8 cellular contexts compared by ENCODE assay signal in genomic region chr19:17873661-17874422, GRCh38. TPM values are rescaled to one million over a fixed set of nuclear protein-coding genes. Genes with fewer than 3 reads are reported as not detected.
DNase-seq lines count a peak whose midpoint lies in the region; ATAC-seq and TF ChIP-seq lines count a peak whose summit lies in the region.

No MANE protein-coding gene starts in this region.

- no peaks in the 10 kb centered on the region for H3K36me3 ChIP-seq in GM06990 (ENCODE audit: control insufficient read depth, insufficient read depth, low read length)

- DNase-seq in GM06990 (ENCODE audit: extremely low read depth, insufficient read length) (peak; percentile 79), NCI-H1930 (lab: John Stamatoyannopoulos, UW) (peak; percentile 25 to 45), epithelial cell of esophagus (ENCODE audit: low read depth) (peak; percentile 60), EL (no peak)
- peak; percentile 75 for DNase-seq in activated CD4-positive, alpha-beta memory T cell treated with anti-CD3 and anti-CD28 coated beads, Interleukin-2, amount 10 ng/mL, durations not matched to agents 7 days and 5 days
- peak; percentile 50 to 71 for DNase-seq in stimulated activated CD4-positive, alpha-beta T cell treated with anti-CD3 and anti-CD28 coated beads, Interleukin-1b, Interleukin-23, amount 100 ng/mL, for 4 hours (ENCODE audit: low read depth in 2 of 2)

- no peaks in the 10 kb centered on the region; the same call in 1 of the 2 replicates for H3K27me3 ChIP-seq in GM06990 (replicated peaks; ENCODE audit: control insufficient read depth, insufficient read depth, low read length)

- no peaks in the 10 kb centered on the region for H3K27me3 Mint-ChIP-seq in activated CD4-positive, alpha-beta memory T cell treated with anti-CD3 and anti-CD28 coated beads, Interleukin-2, amount 10 ng/mL, durations not matched to agents 7 days and 5 days

- CTCF ChIA-PET in activated CD4-positive, alpha-beta memory T cell treated with anti-CD3 and anti-CD28 coated beads, Interleukin-2, amount 10 ng/mL, durations not matched to agents 7 days and 5 days (lab: Charles Lee) = interaction anchor here (0.8 to 1.0 kb wide), 2 partner anchors 14 to 15 kb away, joined by 3 to 4 read pairs; partner anchors contain the start of gene RPL18A

- TF ChIP-seq CTCF in GM06990 (IDR thresholded peaks at IDR 0.05; ENCODE audit: insufficient read depth, low read length, poor library complexity, severe bottlenecking) = no peak
- no peak for TF ChIP-seq CTCF in epithelial cell of esophagus (IDR thresholded peaks at IDR 0.05; ENCODE audit: insufficient read depth, low read depth, low read length, missing control alignments)

- H3K4me1 Mint-ChIP-seq in activated CD4-positive, alpha-beta memory T cell treated with anti-CD3 and anti-CD28 coated beads, Interleukin-2, amount 10 ng/mL, durations not matched to agents 7 days and 5 days = peaks cover 27% of the 10 kb centered on the region

- H3K4me3 ChIP-seq in GM06990 (replicated peaks; ENCODE audit: low read depth, low read length) (peak overlapping the region; percentile 49), epithelial cell of esophagus (ENCODE audit: low read length) (no peak overlapping the region)

- H3K4me3 Mint-ChIP-seq in activated CD4-positive, alpha-beta memory T cell treated with anti-CD3 and anti-CD28 coated beads, Interleukin-2, amount 10 ng/mL, durations not matched to agents 7 days and 5 days = peak overlapping the region; percentile 89

- H3K9me3 Mint-ChIP-seq in activated CD4-positive, alpha-beta memory T cell treated with anti-CD3 and anti-CD28 coated beads, Interleukin-2, amount 10 ng/mL, durations not matched to agents 7 days and 5 days = no peaks in the 10 kb centered on the region

- H3K36me3 Mint-ChIP-seq in activated CD4-positive, alpha-beta memory T cell treated with anti-CD3 and anti-CD28 coated beads, Interleukin-2, amount 10 ng/mL, durations not matched to agents 7 days and 5 days (ENCODE audit: low read depth) = peaks cover 3% of the 10 kb centered on the region

- no peak for ATAC-seq in HG03095 (IDR thresholded peaks at IDR 0.05; ENCODE audit: unreplicated experiment)
- ATAC-seq in HG03097 (IDR thresholded peaks at IDR 0.05; ENCODE audit: low FRiP score, unreplicated experiment) = no peak

- POLR2A ChIA-PET in activated CD4-positive, alpha-beta memory T cell treated with anti-CD3 and anti-CD28 coated beads, Interleukin-2, amount 10 ng/mL, durations not matched to agents 7 days and 5 days (lab: Charles Lee) = interaction anchor here (1.0 to 4.8 kb wide), 3 partner anchors 11 to 59 kb away, joined by 6 to 77 read pairs (median 11); partner anchors contain the start of genes CCDC124 and RPL18A

- no peak overlapping the region for H3K27ac Mint-ChIP-seq in activated CD4-positive, alpha-beta memory T cell treated with anti-CD3 and anti-CD28 coated beads, Interleukin-2, amount 10 ng/mL, durations not matched to agents 7 days and 5 days

RNA-seq across cellular contexts. Expression of gene SLC5A5, which starts 2.1 kb away (rescaled TPM):
- total RNA-seq in activated CD4-positive, alpha-beta memory T cell treated with anti-CD3 and anti-CD28 coated beads, Interleukin-2, amount 10 ng/mL, durations not matched to agents 7 days and 5 days = 1 to 10 TPM; 1.7 to 2.0 TPM

RNA-seq across cellular contexts. Expression of gene RPL18A, which starts 14.1 kb away (rescaled TPM):
- total RNA-seq in activated CD4-positive, alpha-beta memory T cell treated with anti-CD3 and anti-CD28 coated beads, Interleukin-2, amount 10 ng/mL, durations not matched to agents 7 days and 5 days = 1,000 to 10,000 TPM; 2,013 to 2,059 TPM

RNA-seq across cellular contexts. Expression of gene JAK3, which starts 26.1 kb away (rescaled TPM):
- total RNA-seq in activated CD4-positive, alpha-beta memory T cell treated with anti-CD3 and anti-CD28 coated beads, Interleukin-2, amount 10 ng/mL, durations not matched to agents 7 days and 5 days = 100 to 1,000 TPM; 233 to 237 TPM

RNA-seq across cellular contexts. Expression of gene INSL3, which starts 52.5 kb away (rescaled TPM):
- total RNA-seq in activated CD4-positive, alpha-beta memory T cell treated with anti-CD3 and anti-CD28 coated beads, Interleukin-2, amount 10 ng/mL, durations not matched to agents 7 days and 5 days = 1 to 10 TPM; 7.9 to 9.0 TPM

RNA-seq across cellular contexts. Expression of gene CCDC124, which starts 59.0 kb away (rescaled TPM):
- total RNA-seq in activated CD4-positive, alpha-beta memory T cell treated with anti-CD3 and anti-CD28 coated beads, Interleukin-2, amount 10 ng/mL, durations not matched to agents 7 days and 5 days = 10 to 100 TPM; 59.3 to 60.8 TPM
